In the genomic region with DNA sequence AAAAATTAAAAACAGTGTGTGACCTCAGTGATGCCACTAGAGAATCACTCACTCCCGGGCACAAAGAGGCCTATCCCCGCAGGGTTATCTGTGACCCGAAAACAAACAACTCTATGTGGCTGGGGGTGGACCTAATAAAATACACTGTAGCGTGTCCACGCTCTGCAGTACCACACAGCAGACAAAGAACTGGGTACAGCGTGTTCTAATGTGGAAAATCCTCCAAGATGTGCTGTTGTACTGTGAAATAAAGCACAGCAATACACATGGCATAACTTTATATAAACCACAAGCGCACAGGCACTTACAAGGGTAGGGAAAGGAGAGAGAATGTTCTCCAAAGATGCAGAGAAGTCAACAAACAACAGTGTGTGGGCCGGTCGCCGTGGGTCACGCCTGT, we compare ENCODE assay signal across 19 cellular contexts. TPM values are rescaled to one million over a fixed set of nuclear protein-coding genes. Genes with fewer than 3 reads are reported as not detected.
DNase-seq lines count a peak whose midpoint lies in the region; ATAC-seq and TF ChIP-seq lines count a peak whose summit lies in the region.
"Had no signal": no experiment of that assay in that cellular context is flagged by ENCODE, and none has a peak within 500 bp of the region (broad histone marks: within the 10 kb centered on the region; RNA-seq: fewer than 3 reads in every experiment).

No MANE protein-coding gene starts in this region.

- H3K4me3 ChIP-seq in right lobe of liver (no peak overlapping the region), MM.1S (ENCODE audit: low read length) (no peak overlapping the region)

- H3K27ac ChIP-seq in right lobe of liver, result peak overlapping the region in 2 of 3 donors; percentile 93 to 94
- H3K27ac ChIP-seq in MM.1S (ENCODE audit: low read length), result no peak overlapping the region
- H3K27ac ChIP-seq: C4-2B, HL-60 had no signal

- no peaks in the 10 kb centered on the region for H3K27me3 Mint-ChIP-seq in activated T-cell treated with anti-CD3 and anti-CD28 coated beads, Interleukin-2, amount 50 U/mL, for 72 hours (ENCODE audit: low read depth)
- no peaks in the 10 kb centered on the region for H3K27me3 Mint-ChIP-seq in activated T-cell treated with anti-CD3 and anti-CD28 coated beads, Interleukin-2, amount 50 U/mL, for 24 hours
- no peaks in the 10 kb centered on the region for H3K27me3 Mint-ChIP-seq in activated T-helper 1 cell treated with anti-CD3 and anti-CD28 coated beads, Interleukin-12 subunit alpha, Interleukin-12 subunit beta, Interleukin-2, Interleukin-4 antibody, amounts not matched to agents 30 ng/mL and 10 ng/mL and 1 ng/mL, durations not matched to agents 14 hours and 24 hours and 36 hours (ENCODE audit: insufficient read depth)

- 46% methylated on average over 11 of the region's 11 CpGs for WGBS in right lobe of liver (ENCODE audit: insufficient coverage, low coverage, low lambda C conversion rate, missing lambda C conversion rate)

- H3K79me2 ChIP-seq in MM.1S (ENCODE audit: low read length), result no peaks in the 10 kb centered on the region

- no peak for TF ChIP-seq POLR2A in right lobe of liver (IDR thresholded peaks at IDR 0.05)

- TF ChIP-seq CTCF in right lobe of liver (IDR thresholded peaks at IDR 0.05) (no peak), MM.1S (IDR thresholded peaks at IDR 0.05; ENCODE audit: low read length) (no peak)

- no peak overlapping the region for H2AFZ ChIP-seq in MM.1S (ENCODE audit: low read length)

- H3K4me1 ChIP-seq in right lobe of liver (peaks cover 0 to 83% (median 25%) of the 10 kb centered on the region in 4 donors), MM.1S (ENCODE audit: low read length) (peaks cover 16% of the 10 kb centered on the region)

- no peak overlapping the region for H3K4me3 Mint-ChIP-seq in activated T-cell treated with anti-CD3 and anti-CD28 coated beads, Interleukin-2, amount 50 U/mL, for 72 hours
- no peak overlapping the region for H3K4me3 Mint-ChIP-seq in activated T-cell treated with anti-CD3 and anti-CD28 coated beads, Interleukin-2, amount 50 U/mL, for 24 hours
- H3K4me3 Mint-ChIP-seq in activated T-helper 1 cell treated with anti-CD3 and anti-CD28 coated beads, Interleukin-12 subunit alpha, Interleukin-12 subunit beta, Interleukin-2, Interleukin-4 antibody, amounts not matched to agents 30 ng/mL and 10 ng/mL and 1 ng/mL, durations not matched to agents 14 hours and 24 hours and 36 hours, result no peak overlapping the region
- no peak overlapping the region for H3K4me3 Mint-ChIP-seq in stimulated activated effector memory CD8-positive, alpha-beta T cell treated with anti-CD3 and anti-CD28 coated beads, Interleukin-12 subunit alpha, Interleukin-12 subunit beta, amount 100 ng/mL, for 72 hours

- H3K27me3 ChIP-seq in right lobe of liver, result no peaks in the 10 kb centered on the region
- H3K27me3 ChIP-seq in MM.1S (replicated peaks; ENCODE audit: insufficient read depth, low read length), result no peaks in the 10 kb centered on the region

- H3K36me3 Mint-ChIP-seq in activated T-cell treated with anti-CD3 and anti-CD28 coated beads, Interleukin-2, amount 50 U/mL, for 72 hours (ENCODE audit: insufficient read depth in 2 of 2), result no peaks in the 10 kb centered on the region
- peaks cover 34% of the 10 kb centered on the region for H3K36me3 Mint-ChIP-seq in activated T-cell treated with anti-CD3 and anti-CD28 coated beads, Interleukin-2, amount 50 U/mL, for 24 hours (ENCODE audit: low read depth)
- H3K36me3 Mint-ChIP-seq in activated T-helper 1 cell treated with anti-CD3 and anti-CD28 coated beads, Interleukin-12 subunit alpha, Interleukin-12 subunit beta, Interleukin-2, Interleukin-4 antibody, amounts not matched to agents 30 ng/mL and 10 ng/mL and 1 ng/mL, durations not matched to agents 14 hours and 24 hours and 36 hours (ENCODE audit: low read depth), result peaks cover 5% of the 10 kb centered on the region
- peaks cover 34% of the 10 kb centered on the region for H3K36me3 Mint-ChIP-seq in stimulated activated effector memory CD8-positive, alpha-beta T cell treated with anti-CD3 and anti-CD28 coated beads, Interleukin-12 subunit alpha, Interleukin-12 subunit beta, amount 100 ng/mL, for 72 hours

- H3K9ac ChIP-seq in MM.1S (ENCODE audit: low read length), result no peak overlapping the region

- no peaks in the 10 kb centered on the region for H4K20me1 ChIP-seq in MM.1S (ENCODE audit: insufficient read depth, low read length)

- no peak for DNase-seq in activated T-cell treated with anti-CD3 and anti-CD28 coated beads, Interleukin-2, amount 50 U/mL, for 72 hours
- no peak for DNase-seq in activated T-cell treated with anti-CD3 and anti-CD28 coated beads, Interleukin-2, amount 50 U/mL, for 24 hours
- no peak for DNase-seq in activated T-helper 1 cell treated with anti-CD3 and anti-CD28 coated beads, Interleukin-12 subunit alpha, Interleukin-12 subunit beta, Interleukin-2, Interleukin-4 antibody, amounts not matched to agents 30 ng/mL and 10 ng/mL and 1 ng/mL, durations not matched to agents 14 hours and 24 hours and 36 hours (ENCODE audit: low spot score)
- DNase-seq in right lobe of liver, result no peak
- no peak for DNase-seq in stimulated activated effector memory CD8-positive, alpha-beta T cell treated with anti-CD3 and anti-CD28 coated beads, Interleukin-12 subunit alpha, Interleukin-12 subunit beta, amount 100 ng/mL, for 72 hours (ENCODE audit: low spot score in 2 of 2)
- DNase-seq in MM.1S, result no peak
- no peak for DNase-seq in DMS79 (lab: John Stamatoyannopoulos, UW)
- DNase-seq: GOT3; KBM-7; NCI-H1048; NCI-H1694; NCI-H69; NK-92 treated with Interleukin-12 subunit alpha and Interleukin-12 subunit beta, amount 100 ng/mL, for 24 hours; OCI-M1; RPMI8226 had no signal

- H3K4me2 ChIP-seq in MM.1S (ENCODE audit: low read depth, low read length), result no peak overlapping the region

- intact Hi-C loops in activated T-helper 1 cell treated with anti-CD3 and anti-CD28 coated beads, Interleukin-12 subunit alpha, Interleukin-12 subunit beta, Interleukin-2, Interleukin-4 antibody, amounts not matched to agents 30 ng/mL and 10 ng/mL and 1 ng/mL, durations not matched to agents 14 hours and 24 hours and 36 hours (cut with micrococcal nuclease), result no loop called here
- intact Hi-C loops in right lobe of liver (cut with DNase I), result no loop called here

- H3K9me3 ChIP-seq in right lobe of liver (no peaks in the 10 kb centered on the region), MM.1S (replicated peaks; ENCODE audit: insufficient read depth, low read length) (no peaks in the 10 kb centered on the region)

- ATAC-seq in activated T-cell treated with anti-CD3 and anti-CD28 coated beads, Interleukin-2, amount 50 U/mL, for 72 hours (replicated peaks in 1 of 2), result no peak
- ATAC-seq in right lobe of liver (peak in 3 of 4 donors; percentile 3 to 35 (median 12)), HG02981 (IDR thresholded peaks at IDR 0.05; ENCODE audit: unreplicated experiment) (no peak)
- ATAC-seq in stimulated activated effector memory CD8-positive, alpha-beta T cell treated with anti-CD3 and anti-CD28 coated beads, Interleukin-12 subunit alpha, Interleukin-12 subunit beta, amount 100 ng/mL, for 72 hours, result no peak

- peaks cover 56% of the 10 kb centered on the region for H3K4me1 Mint-ChIP-seq in activated T-cell treated with anti-CD3 and anti-CD28 coated beads, Interleukin-2, amount 50 U/mL, for 72 hours (ENCODE audit: low read depth)
- H3K4me1 Mint-ChIP-seq in activated T-cell treated with anti-CD3 and anti-CD28 coated beads, Interleukin-2, amount 50 U/mL, for 24 hours (ENCODE audit: low read depth), result peaks cover 65% of the 10 kb centered on the region
- H3K4me1 Mint-ChIP-seq in activated T-helper 1 cell treated with anti-CD3 and anti-CD28 coated beads, Interleukin-12 subunit alpha, Interleukin-12 subunit beta, Interleukin-2, Interleukin-4 antibody, amounts not matched to agents 30 ng/mL and 10 ng/mL and 1 ng/mL, durations not matched to agents 14 hours and 24 hours and 36 hours (ENCODE audit: low read depth), result peaks cover 46% of the 10 kb centered on the region
- peaks cover 48% of the 10 kb centered on the region for H3K4me1 Mint-ChIP-seq in stimulated activated effector memory CD8-positive, alpha-beta T cell treated with anti-CD3 and anti-CD28 coated beads, Interleukin-12 subunit alpha, Interleukin-12 subunit beta, amount 100 ng/mL, for 72 hours

- peak overlapping the region; percentile 68 for H3K27ac Mint-ChIP-seq in activated T-cell treated with anti-CD3 and anti-CD28 coated beads, Interleukin-2, amount 50 U/mL, for 72 hours
- no peak overlapping the region for H3K27ac Mint-ChIP-seq in activated T-cell treated with anti-CD3 and anti-CD28 coated beads, Interleukin-2, amount 50 U/mL, for 24 hours
- peak overlapping the region; percentile 18 for H3K27ac Mint-ChIP-seq in activated T-helper 1 cell treated with anti-CD3 and anti-CD28 coated beads, Interleukin-12 subunit alpha, Interleukin-12 subunit beta, Interleukin-2, Interleukin-4 antibody, amounts not matched to agents 30 ng/mL and 10 ng/mL and 1 ng/mL, durations not matched to agents 14 hours and 24 hours and 36 hours
- H3K27ac Mint-ChIP-seq in stimulated activated effector memory CD8-positive, alpha-beta T cell treated with anti-CD3 and anti-CD28 coated beads, Interleukin-12 subunit alpha, Interleukin-12 subunit beta, amount 100 ng/mL, for 72 hours, result peak overlapping the region; percentile 64

- H3F3A ChIP-seq in MM.1S (ENCODE audit: insufficient read depth, low read length), result peaks cover 4% of the 10 kb centered on the region; the same call in 1 of the 2 replicates

- H3K9me2 ChIP-seq in MM.1S (replicated peaks; ENCODE audit: insufficient read depth, low read length), result no peaks in the 10 kb centered on the region

- H3K9me3 Mint-ChIP-seq in activated T-cell treated with anti-CD3 and anti-CD28 coated beads, Interleukin-2, amount 50 U/mL, for 72 hours, result no peaks in the 10 kb centered on the region
- no peaks in the 10 kb centered on the region for H3K9me3 Mint-ChIP-seq in activated T-cell treated with anti-CD3 and anti-CD28 coated beads, Interleukin-2, amount 50 U/mL, for 24 hours
- H3K9me3 Mint-ChIP-seq in activated T-helper 1 cell treated with anti-CD3 and anti-CD28 coated beads, Interleukin-12 subunit alpha, Interleukin-12 subunit beta, Interleukin-2, Interleukin-4 antibody, amounts not matched to agents 30 ng/mL and 10 ng/mL and 1 ng/mL, durations not matched to agents 14 hours and 24 hours and 36 hours, result no peaks in the 10 kb centered on the region
- no peaks in the 10 kb centered on the region for H3K9me3 Mint-ChIP-seq in stimulated activated effector memory CD8-positive, alpha-beta T cell treated with anti-CD3 and anti-CD28 coated beads, Interleukin-12 subunit alpha, Interleukin-12 subunit beta, amount 100 ng/mL, for 72 hours

- H3K36me3 ChIP-seq in right lobe of liver, result no peaks in the 10 kb centered on the region
- no peaks in the 10 kb centered on the region for H3K36me3 ChIP-seq in MM.1S (replicated peaks; ENCODE audit: insufficient read depth, low read length)

RNA-seq across cellular contexts. Expression of a gene that starts 8.1 kb away (rescaled TPM):
- total RNA-seq in activated T-cell treated with anti-CD3 and anti-CD28 coated beads, Interleukin-2, amount 50 U/mL, for 72 hours, result under 1 TPM; 0.19 to 0.21 TPM
- 0.26 TPM in 1 of 2 replicates, not detected in the other for total RNA-seq in activated T-helper 1 cell treated with anti-CD3 and anti-CD28 coated beads, Interleukin-12 subunit alpha, Interleukin-12 subunit beta, Interleukin-2, Interleukin-4 antibody, amounts not matched to agents 30 ng/mL and 10 ng/mL and 1 ng/mL, durations not matched to agents 14 hours and 24 hours and 36 hours
- total RNA-seq in right lobe of liver, result 1 to 10 TPM in 3 of 6 experiments, under 1 TPM in 2, not detected in 1; 0.12 to 5.3 (median 1.6) TPM

RNA-seq across cellular contexts. Expression of a gene that starts 18.4 kb away (rescaled TPM):
- 10 to 100 TPM; 41.3 to 50.8 TPM for total RNA-seq in activated T-cell treated with anti-CD3 and anti-CD28 coated beads, Interleukin-2, amount 50 U/mL, for 72 hours
- total RNA-seq in activated T-helper 1 cell treated with anti-CD3 and anti-CD28 coated beads, Interleukin-12 subunit alpha, Interleukin-12 subunit beta, Interleukin-2, Interleukin-4 antibody, amounts not matched to agents 30 ng/mL and 10 ng/mL and 1 ng/mL, durations not matched to agents 14 hours and 24 hours and 36 hours, result 37.8 and 41.3 TPM in 2 replicates
- 10 to 100 TPM; 29.2 to 43.1 (median 35.2) TPM for total RNA-seq in right lobe of liver

RNA-seq across cellular contexts. Expression of a gene that starts 24.4 kb away (rescaled TPM):
- total RNA-seq in activated T-cell treated with anti-CD3 and anti-CD28 coated beads, Interleukin-2, amount 50 U/mL, for 72 hours, result not detected
- total RNA-seq in activated T-helper 1 cell treated with anti-CD3 and anti-CD28 coated beads, Interleukin-12 subunit alpha, Interleukin-12 subunit beta, Interleukin-2, Interleukin-4 antibody, amounts not matched to agents 30 ng/mL and 10 ng/mL and 1 ng/mL, durations not matched to agents 14 hours and 24 hours and 36 hours, result not detected in 2 replicates
- not detected for total RNA-seq in right lobe of liver
- total RNA-seq: A172 had no signal

RNA-seq across cellular contexts. Expression of a gene that starts 24.6 kb away (rescaled TPM):
- 100 to 1,000 TPM; 115 to 124 TPM for total RNA-seq in activated T-cell treated with anti-CD3 and anti-CD28 coated beads, Interleukin-2, amount 50 U/mL, for 72 hours
- 108 and 118 TPM in 2 replicates for total RNA-seq in activated T-helper 1 cell treated with anti-CD3 and anti-CD28 coated beads, Interleukin-12 subunit alpha, Interleukin-12 subunit beta, Interleukin-2, Interleukin-4 antibody, amounts not matched to agents 30 ng/mL and 10 ng/mL and 1 ng/mL, durations not matched to agents 14 hours and 24 hours and 36 hours
- total RNA-seq in right lobe of liver, result 100 to 1,000 TPM; 103 to 297 (median 160) TPM

RNA-seq across cellular contexts. Expression of a gene that starts 33.3 kb away (rescaled TPM):
- total RNA-seq in activated T-cell treated with anti-CD3 and anti-CD28 coated beads, Interleukin-2, amount 50 U/mL, for 72 hours, result 1 to 10 TPM; 6.5 to 6.7 TPM
- 1.3 and 2.2 TPM in 2 replicates for total RNA-seq in activated T-helper 1 cell treated with anti-CD3 and anti-CD28 coated beads, Interleukin-12 subunit alpha, Interleukin-12 subunit beta, Interleukin-2, Interleukin-4 antibody, amounts not matched to agents 30 ng/mL and 10 ng/mL and 1 ng/mL, durations not matched to agents 14 hours and 24 hours and 36 hours
- 100 to 1,000 TPM; 236 to 518 (median 365) TPM for total RNA-seq in right lobe of liver

Comparison
In these comparisons a context has a peak if more than half of its experiments do, and no peak if none do; other contexts are left out.
1. ATAC-seq: peak in right lobe of liver (3 of 4); none in activated T-cell treated with anti-CD3 and anti-CD28 coated beads, Interleukin-2, amount 50 U/mL, for 72 hours (0 of 2), stimulated activated effector memory CD8-positive, alpha-beta T cell treated with anti-CD3 and anti-CD28 coated beads, Interleukin-12 subunit alpha, Interleukin-12 subunit beta, amount 100 ng/mL, for 72 hours (single experiment) and HG02981 (single experiment).